ENCODE assay signal across 1 cellular context in the genomic region with DNA sequence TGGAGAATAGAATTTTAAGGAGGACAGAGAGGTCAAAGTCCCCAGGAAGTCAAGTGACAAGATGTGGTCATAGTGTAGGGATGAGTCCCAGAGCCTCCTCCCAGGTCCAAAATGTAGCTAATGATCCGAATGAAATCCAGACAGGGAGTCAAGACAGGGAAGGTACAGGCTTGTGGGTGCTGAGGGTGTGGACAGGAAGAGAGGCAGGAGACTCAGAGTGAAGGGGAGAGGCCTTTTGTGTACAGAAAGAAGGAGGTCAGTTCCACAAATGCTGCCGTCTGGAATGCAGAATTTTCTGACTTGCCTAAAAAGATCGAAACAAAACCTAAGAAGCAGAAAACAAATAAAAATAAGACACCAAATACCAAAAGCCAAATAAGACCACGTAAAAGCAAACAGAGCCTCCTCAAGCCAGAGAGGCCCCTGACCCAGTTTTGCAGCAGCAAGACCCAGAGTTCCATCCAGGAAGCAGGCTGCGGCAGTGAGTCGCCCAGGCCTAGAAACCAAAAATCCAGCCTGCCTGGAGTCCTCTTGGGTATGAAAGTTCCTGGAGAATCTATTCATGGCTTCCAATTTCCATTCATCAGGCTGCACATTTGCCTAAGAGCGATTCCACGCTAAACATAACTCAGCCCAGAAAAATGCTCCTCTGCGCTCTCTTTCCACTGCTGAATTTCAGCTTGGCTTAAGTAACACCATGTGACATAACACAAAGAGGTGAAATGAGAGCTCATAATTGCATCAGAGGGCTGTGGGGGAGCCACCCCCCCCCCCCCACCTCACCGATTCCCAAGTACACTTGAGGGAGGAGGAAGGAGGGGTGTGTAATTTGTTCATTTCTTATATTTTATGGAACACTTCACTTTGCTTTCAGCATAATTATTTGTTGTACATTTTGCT.
TF ChIP-seq lines count a peak whose summit lies in the region.

No MANE protein-coding gene starts in this region.

TF ChIP-seq in K562, 482 proteins besides CTCF, POLR2A, EP300 and RAD21 (continued from another document and continues in another):
- TF ChIP-seq, protein P1, sequence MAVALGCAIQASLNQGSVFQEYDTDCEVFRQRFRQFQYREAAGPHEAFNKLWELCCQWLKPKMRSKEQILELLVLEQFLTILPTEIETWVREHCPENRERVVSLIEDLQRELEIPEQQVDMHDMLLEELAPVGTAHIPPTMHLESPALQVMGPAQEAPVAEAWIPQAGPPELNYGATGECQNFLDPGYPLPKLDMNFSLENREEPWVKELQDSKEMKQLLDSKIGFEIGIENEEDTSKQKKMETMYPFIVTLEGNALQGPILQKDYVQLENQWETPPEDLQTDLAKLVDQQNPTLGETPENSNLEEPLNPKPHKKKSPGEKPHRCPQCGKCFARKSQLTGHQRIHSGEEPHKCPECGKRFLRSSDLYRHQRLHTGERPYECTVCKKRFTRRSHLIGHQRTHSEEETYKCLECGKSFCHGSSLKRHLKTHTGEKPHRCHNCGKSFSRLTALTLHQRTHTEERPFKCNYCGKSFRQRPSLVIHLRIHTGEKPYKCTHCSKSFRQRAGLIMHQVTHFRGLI (CRISPR knock-in tag; IDR thresholded peaks at IDR 0.05), result no peak
- no peak for TF ChIP-seq CEBPG (CRISPR knock-in tag; IDR thresholded peaks at IDR 0.05)
- TF ChIP-seq CEBPG (tag; conservative IDR thresholded peaks at IDR 0.05 in 1 of 2, IDR thresholded peaks at IDR 0.05 in 1 of 2), result peak; percentile 54 to 61; a peak in 2 of 4 replicates
- TF ChIP-seq, protein P2, sequence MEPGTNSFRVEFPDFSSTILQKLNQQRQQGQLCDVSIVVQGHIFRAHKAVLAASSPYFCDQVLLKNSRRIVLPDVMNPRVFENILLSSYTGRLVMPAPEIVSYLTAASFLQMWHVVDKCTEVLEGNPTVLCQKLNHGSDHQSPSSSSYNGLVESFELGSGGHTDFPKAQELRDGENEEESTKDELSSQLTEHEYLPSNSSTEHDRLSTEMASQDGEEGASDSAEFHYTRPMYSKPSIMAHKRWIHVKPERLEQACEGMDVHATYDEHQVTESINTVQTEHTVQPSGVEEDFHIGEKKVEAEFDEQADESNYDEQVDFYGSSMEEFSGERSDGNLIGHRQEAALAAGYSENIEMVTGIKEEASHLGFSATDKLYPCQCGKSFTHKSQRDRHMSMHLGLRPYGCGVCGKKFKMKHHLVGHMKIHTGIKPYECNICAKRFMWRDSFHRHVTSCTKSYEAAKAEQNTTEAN (CRISPR knock-in tag; IDR thresholded peaks at IDR 0.05), result no peak
- TF ChIP-seq CEBPB (tag; IDR thresholded peaks at IDR 0.05), result 0 out of 2 replicates have a peak, but pooled peaks have one; percentile 9
- no peak for TF ChIP-seq ZNF707 (CRISPR knock-in tag; conservative IDR thresholded peaks at IDR 0.05)
- TF ChIP-seq, protein P3, sequence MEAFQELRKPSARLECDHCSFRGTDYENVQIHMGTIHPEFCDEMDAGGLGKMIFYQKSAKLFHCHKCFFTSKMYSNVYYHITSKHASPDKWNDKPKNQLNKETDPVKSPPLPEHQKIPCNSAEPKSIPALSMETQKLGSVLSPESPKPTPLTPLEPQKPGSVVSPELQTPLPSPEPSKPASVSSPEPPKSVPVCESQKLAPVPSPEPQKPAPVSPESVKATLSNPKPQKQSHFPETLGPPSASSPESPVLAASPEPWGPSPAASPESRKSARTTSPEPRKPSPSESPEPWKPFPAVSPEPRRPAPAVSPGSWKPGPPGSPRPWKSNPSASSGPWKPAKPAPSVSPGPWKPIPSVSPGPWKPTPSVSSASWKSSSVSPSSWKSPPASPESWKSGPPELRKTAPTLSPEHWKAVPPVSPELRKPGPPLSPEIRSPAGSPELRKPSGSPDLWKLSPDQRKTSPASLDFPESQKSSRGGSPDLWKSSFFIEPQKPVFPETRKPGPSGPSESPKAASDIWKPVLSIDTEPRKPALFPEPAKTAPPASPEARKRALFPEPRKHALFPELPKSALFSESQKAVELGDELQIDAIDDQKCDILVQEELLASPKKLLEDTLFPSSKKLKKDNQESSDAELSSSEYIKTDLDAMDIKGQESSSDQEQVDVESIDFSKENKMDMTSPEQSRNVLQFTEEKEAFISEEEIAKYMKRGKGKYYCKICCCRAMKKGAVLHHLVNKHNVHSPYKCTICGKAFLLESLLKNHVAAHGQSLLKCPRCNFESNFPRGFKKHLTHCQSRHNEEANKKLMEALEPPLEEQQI (IDR thresholded peaks at IDR 0.05), result no peak
- TF ChIP-seq ERF (CRISPR knock-in tag; IDR thresholded peaks at IDR 0.05), result no peak
- no peak for TF ChIP-seq KLF1 (tag; IDR thresholded peaks at IDR 0.05)
- TF ChIP-seq ZNF232 (CRISPR knock-in tag; IDR thresholded peaks at IDR 0.05), result no peak
- TF ChIP-seq, protein P4, sequence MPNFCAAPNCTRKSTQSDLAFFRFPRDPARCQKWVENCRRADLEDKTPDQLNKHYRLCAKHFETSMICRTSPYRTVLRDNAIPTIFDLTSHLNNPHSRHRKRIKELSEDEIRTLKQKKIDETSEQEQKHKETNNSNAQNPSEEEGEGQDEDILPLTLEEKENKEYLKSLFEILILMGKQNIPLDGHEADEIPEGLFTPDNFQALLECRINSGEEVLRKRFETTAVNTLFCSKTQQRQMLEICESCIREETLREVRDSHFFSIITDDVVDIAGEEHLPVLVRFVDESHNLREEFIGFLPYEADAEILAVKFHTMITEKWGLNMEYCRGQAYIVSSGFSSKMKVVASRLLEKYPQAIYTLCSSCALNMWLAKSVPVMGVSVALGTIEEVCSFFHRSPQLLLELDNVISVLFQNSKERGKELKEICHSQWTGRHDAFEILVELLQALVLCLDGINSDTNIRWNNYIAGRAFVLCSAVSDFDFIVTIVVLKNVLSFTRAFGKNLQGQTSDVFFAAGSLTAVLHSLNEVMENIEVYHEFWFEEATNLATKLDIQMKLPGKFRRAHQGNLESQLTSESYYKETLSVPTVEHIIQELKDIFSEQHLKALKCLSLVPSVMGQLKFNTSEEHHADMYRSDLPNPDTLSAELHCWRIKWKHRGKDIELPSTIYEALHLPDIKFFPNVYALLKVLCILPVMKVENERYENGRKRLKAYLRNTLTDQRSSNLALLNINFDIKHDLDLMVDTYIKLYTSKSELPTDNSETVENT (CRISPR knock-in tag; IDR thresholded peaks at IDR 0.05), result no peak
- no peak for TF ChIP-seq NCOR1 (IDR thresholded peaks at IDR 0.05)
- no peak for TF ChIP-seq DIDO1 (tag; IDR thresholded peaks at IDR 0.05; ENCODE audit: low read depth)
- TF ChIP-seq MEF2D (tag; conservative IDR thresholded peaks at IDR 0.05; ENCODE audit: low read depth), result no peak
- TF ChIP-seq, protein P5, sequence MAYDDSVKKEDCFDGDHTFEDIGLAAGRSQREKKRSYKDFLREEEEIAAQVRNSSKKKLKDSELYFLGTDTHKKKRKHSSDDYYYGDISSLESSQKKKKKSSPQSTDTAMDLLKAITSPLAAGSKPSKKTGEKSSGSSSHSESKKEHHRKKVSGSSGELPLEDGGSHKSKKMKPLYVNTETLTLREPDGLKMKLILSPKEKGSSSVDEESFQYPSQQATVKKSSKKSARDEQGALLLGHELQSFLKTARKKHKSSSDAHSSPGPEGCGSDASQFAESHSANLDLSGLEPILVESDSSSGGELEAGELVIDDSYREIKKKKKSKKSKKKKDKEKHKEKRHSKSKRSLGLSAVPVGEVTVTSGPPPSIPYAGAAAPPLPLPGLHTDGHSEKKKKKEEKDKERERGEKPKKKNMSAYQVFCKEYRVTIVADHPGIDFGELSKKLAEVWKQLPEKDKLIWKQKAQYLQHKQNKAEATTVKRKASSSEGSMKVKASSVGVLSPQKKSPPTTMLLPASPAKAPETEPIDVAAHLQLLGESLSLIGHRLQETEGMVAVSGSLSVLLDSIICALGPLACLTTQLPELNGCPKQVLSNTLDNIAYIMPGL (CRISPR knock-in tag; IDR thresholded peaks at IDR 0.05), result no peak
- no peak for TF ChIP-seq FOSL1 (tag; conservative IDR thresholded peaks at IDR 0.05)
- TF ChIP-seq ZNF583 (CRISPR knock-in tag; IDR thresholded peaks at IDR 0.05), result no peak
- peak; percentile 42; the same call in 1 of the 2 replicates for TF ChIP-seq MYC (IDR thresholded peaks at IDR 0.05; ENCODE audit: low read depth, low read length)
- no peak for TF ChIP-seq MYC (CRISPR knock-in tag; IDR thresholded peaks at IDR 0.05; ENCODE audit: borderline replicate concordance, low read depth)
- TF ChIP-seq NFYB (IDR thresholded peaks at IDR 0.05; ENCODE audit: extremely low read depth, insufficient read length), result no peak
- TF ChIP-seq, protein P6, sequence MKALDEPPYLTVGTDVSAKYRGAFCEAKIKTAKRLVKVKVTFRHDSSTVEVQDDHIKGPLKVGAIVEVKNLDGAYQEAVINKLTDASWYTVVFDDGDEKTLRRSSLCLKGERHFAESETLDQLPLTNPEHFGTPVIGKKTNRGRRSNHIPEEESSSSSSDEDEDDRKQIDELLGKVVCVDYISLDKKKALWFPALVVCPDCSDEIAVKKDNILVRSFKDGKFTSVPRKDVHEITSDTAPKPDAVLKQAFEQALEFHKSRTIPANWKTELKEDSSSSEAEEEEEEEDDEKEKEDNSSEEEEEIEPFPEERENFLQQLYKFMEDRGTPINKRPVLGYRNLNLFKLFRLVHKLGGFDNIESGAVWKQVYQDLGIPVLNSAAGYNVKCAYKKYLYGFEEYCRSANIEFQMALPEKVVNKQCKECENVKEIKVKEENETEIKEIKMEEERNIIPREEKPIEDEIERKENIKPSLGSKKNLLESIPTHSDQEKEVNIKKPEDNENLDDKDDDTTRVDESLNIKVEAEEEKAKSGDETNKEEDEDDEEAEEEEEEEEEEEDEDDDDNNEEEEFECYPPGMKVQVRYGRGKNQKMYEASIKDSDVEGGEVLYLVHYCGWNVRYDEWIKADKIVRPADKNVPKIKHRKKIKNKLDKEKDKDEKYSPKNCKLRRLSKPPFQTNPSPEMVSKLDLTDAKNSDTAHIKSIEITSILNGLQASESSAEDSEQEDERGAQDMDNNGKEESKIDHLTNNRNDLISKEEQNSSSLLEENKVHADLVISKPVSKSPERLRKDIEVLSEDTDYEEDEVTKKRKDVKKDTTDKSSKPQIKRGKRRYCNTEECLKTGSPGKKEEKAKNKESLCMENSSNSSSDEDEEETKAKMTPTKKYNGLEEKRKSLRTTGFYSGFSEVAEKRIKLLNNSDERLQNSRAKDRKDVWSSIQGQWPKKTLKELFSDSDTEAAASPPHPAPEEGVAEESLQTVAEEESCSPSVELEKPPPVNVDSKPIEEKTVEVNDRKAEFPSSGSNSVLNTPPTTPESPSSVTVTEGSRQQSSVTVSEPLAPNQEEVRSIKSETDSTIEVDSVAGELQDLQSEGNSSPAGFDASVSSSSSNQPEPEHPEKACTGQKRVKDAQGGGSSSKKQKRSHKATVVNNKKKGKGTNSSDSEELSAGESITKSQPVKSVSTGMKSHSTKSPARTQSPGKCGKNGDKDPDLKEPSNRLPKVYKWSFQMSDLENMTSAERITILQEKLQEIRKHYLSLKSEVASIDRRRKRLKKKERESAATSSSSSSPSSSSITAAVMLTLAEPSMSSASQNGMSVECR (CRISPR knock-in tag; IDR thresholded peaks at IDR 0.05), result no peak
- TF ChIP-seq CBX1 (IDR thresholded peaks at IDR 0.05; ENCODE audit: low read depth), result no peak
- TF ChIP-seq THRAP3 (IDR thresholded peaks at IDR 0.05; ENCODE audit: borderline replicate concordance), result no peak
- TF ChIP-seq, protein P7, sequence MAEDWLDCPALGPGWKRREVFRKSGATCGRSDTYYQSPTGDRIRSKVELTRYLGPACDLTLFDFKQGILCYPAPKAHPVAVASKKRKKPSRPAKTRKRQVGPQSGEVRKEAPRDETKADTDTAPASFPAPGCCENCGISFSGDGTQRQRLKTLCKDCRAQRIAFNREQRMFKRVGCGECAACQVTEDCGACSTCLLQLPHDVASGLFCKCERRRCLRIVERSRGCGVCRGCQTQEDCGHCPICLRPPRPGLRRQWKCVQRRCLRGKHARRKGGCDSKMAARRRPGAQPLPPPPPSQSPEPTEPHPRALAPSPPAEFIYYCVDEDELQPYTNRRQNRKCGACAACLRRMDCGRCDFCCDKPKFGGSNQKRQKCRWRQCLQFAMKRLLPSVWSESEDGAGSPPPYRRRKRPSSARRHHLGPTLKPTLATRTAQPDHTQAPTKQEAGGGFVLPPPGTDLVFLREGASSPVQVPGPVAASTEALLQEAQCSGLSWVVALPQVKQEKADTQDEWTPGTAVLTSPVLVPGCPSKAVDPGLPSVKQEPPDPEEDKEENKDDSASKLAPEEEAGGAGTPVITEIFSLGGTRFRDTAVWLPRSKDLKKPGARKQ (CRISPR knock-in tag; IDR thresholded peaks at IDR 0.05), result no peak
- TF ChIP-seq, protein P8, sequence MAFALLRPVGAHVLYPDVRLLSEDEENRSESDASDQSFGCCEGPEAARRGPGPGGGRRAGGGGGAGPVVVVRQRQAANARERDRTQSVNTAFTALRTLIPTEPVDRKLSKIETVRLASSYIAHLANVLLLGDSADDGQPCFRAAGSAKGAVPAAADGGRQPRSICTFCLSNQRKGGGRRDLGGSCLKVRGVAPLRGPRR (CRISPR knock-in tag; IDR thresholded peaks at IDR 0.05), result no peak
- TF ChIP-seq TCF7 (IDR thresholded peaks at IDR 0.05; ENCODE audit: borderline replicate concordance), result no peak
- TF ChIP-seq TAF9B (IDR thresholded peaks at IDR 0.05; ENCODE audit: partially characterized antibody), result no peak
- no peak for TF ChIP-seq ARNT (IDR thresholded peaks at IDR 0.05)
- no peak for TF ChIP-seq POLR3A (IDR thresholded peaks at IDR 0.05; ENCODE audit: borderline replicate concordance, extremely low read depth, insufficient read depth, insufficient read length)
- no peak for TF ChIP-seq ESRRB (CRISPR knock-in tag; IDR thresholded peaks at IDR 0.05; ENCODE audit: borderline replicate concordance)
- TF ChIP-seq JUND (IDR thresholded peaks at IDR 0.05; ENCODE audit: borderline replicate concordance, low read depth, low read length), result no peak
- no peak for TF ChIP-seq JUND (tag; IDR thresholded peaks at IDR 0.05; ENCODE audit: borderline replicate concordance, low read depth, low read length)
- TF ChIP-seq ETV6 (IDR thresholded peaks at IDR 0.05; ENCODE audit: borderline replicate concordance in 1 of 2, low read depth in 2 of 2, low read length in 1 of 2), result no peak
- TF ChIP-seq ETV6 (CRISPR knock-in tag; IDR thresholded peaks at IDR 0.05; ENCODE audit: borderline replicate concordance), result no peak
- TF ChIP-seq L3MBTL2 (IDR thresholded peaks at IDR 0.05), result peak; percentile 21; the same call in 1 of the 2 replicates
- no peak for TF ChIP-seq ZNF785 (CRISPR knock-in tag; IDR thresholded peaks at IDR 0.05)
- TF ChIP-seq, protein P9, sequence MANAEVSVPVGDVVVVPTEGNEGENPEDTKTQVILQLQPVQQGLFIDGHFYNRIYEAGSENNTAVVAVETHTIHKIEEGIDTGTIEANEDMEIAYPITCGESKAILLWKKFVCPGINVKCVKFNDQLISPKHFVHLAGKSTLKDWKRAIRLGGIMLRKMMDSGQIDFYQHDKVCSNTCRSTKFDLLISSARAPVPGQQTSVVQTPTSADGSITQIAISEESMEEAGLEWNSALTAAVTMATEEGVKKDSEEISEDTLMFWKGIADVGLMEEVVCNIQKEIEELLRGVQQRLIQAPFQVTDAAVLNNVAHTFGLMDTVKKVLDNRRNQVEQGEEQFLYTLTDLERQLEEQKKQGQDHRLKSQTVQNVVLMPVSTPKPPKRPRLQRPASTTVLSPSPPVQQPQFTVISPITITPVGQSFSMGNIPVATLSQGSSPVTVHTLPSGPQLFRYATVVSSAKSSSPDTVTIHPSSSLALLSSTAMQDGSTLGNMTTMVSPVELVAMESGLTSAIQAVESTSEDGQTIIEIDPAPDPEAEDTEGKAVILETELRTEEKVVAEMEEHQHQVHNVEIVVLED (CRISPR knock-in tag; IDR thresholded peaks at IDR 0.05), result no peak
- TF ChIP-seq ZNF445 (CRISPR knock-in tag; IDR thresholded peaks at IDR 0.05; ENCODE audit: low read depth), result no peak
- TF ChIP-seq, protein P10, sequence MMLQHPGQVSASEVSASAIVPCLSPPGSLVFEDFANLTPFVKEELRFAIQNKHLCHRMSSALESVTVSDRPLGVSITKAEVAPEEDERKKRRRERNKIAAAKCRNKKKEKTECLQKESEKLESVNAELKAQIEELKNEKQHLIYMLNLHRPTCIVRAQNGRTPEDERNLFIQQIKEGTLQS (IDR thresholded peaks at IDR 0.05), result peak; percentile 32; the same call in 1 of the 2 replicates
- TF ChIP-seq, protein P10 (CRISPR knock-in tag; conservative IDR thresholded peaks at IDR 0.05), result no peak
